Comparison of ENCODE assay signal across 26 cellular contexts in genomic region chr6:49949062-49949461, GRCh38. TPM values are rescaled to one million over a fixed set of nuclear protein-coding genes. Genes with fewer than 3 reads are reported as not detected.
"Had no signal": no experiment of that assay in that cellular context is flagged by ENCODE, and none has a peak within 500 bp of the region (broad histone marks: within the 10 kb centered on the region; RNA-seq: fewer than 3 reads in every experiment).

No MANE protein-coding gene starts in this region.

- H3K27ac ChIP-seq: adrenal gland had no signal

- H3K27me3 Mint-ChIP-seq: activated CD4-positive, alpha-beta memory T cell treated with anti-CD3 and anti-CD28 coated beads, Interleukin-2, amount 10 ng/mL, durations not matched to agents 7 days and 5 days; activated CD4-positive, alpha-beta T cell treated with anti-CD3 and anti-CD28 coated beads for 36 hours; activated naive CD8-positive, alpha-beta T cell treated with anti-CD3 and anti-CD28 coated beads, Interleukin-2, amount 10 ng/mL, durations not matched to agents 7 days and 5 days; activated T-helper 17 cell treated with anti-CD3 and anti-CD28 coated beads, Interleukin-2, amount 50 U/mL, for 72 hours; T-helper 17 cell had no signal

- H3K9me3 ChIP-seq: adrenal gland had no signal

- DNase-seq: activated CD4-positive, alpha-beta memory T cell treated with anti-CD3 and anti-CD28 coated beads, Interleukin-2, amount 10 ng/mL, durations not matched to agents 7 days and 5 days; activated CD4-positive, alpha-beta T cell treated with anti-CD3 and anti-CD28 coated beads for 36 hours; activated CD4-positive, alpha-beta T cell treated with anti-CD3 and anti-CD28 coated beads, Interleukin-2, amount 50 U/mL, for 1 hour; activated CD4-positive, CD25-positive, alpha-beta regulatory T cell; activated gamma-delta T cell; activated naive CD4-positive, alpha-beta T cell treated with anti-CD3 and anti-CD28 coated beads for 36 hours; activated naive CD8-positive, alpha-beta T cell treated with anti-CD3 and anti-CD28 coated beads, Interleukin-2, amount 10 ng/mL, durations not matched to agents 7 days and 5 days; activated T-cell treated with anti-CD3 and anti-CD28 coated beads for 4 hours; activated T-cell treated with anti-CD3 and anti-CD28 coated beads, Interleukin-2, amount 50 U/mL, for 48 hours; adrenal gland; anterior cingulate cortex; cerebellar nuclear complex; NCI-H1092 treated with DMSO at 0.1 percent for 48 hours; NCI-H1417 treated with DMSO at 0.1 percent for 48 hours; NCI-H1694; NCI-H2029; NCI-H510A treated with DMSO at 0.1 percent for 48 hours; PC-3; SIG-M5; T-helper 17 cell; T-helper 9 cell had no signal

- H3K4me3 Mint-ChIP-seq: activated CD4-positive, alpha-beta memory T cell treated with anti-CD3 and anti-CD28 coated beads, Interleukin-2, amount 10 ng/mL, durations not matched to agents 7 days and 5 days; activated CD4-positive, alpha-beta T cell treated with anti-CD3 and anti-CD28 coated beads for 36 hours; activated naive CD4-positive, alpha-beta T cell treated with anti-CD3 and anti-CD28 coated beads for 36 hours; activated naive CD8-positive, alpha-beta T cell treated with anti-CD3 and anti-CD28 coated beads, Interleukin-2, amount 10 ng/mL, durations not matched to agents 7 days and 5 days; activated T-helper 17 cell treated with anti-CD3 and anti-CD28 coated beads, Interleukin-2, amount 50 U/mL, for 72 hours; T-helper 17 cell had no signal

- H3K4me1 Mint-ChIP-seq: activated CD4-positive, alpha-beta memory T cell treated with anti-CD3 and anti-CD28 coated beads, Interleukin-2, amount 10 ng/mL, durations not matched to agents 7 days and 5 days; activated CD4-positive, alpha-beta T cell treated with anti-CD3 and anti-CD28 coated beads for 36 hours; activated naive CD8-positive, alpha-beta T cell treated with anti-CD3 and anti-CD28 coated beads, Interleukin-2, amount 10 ng/mL, durations not matched to agents 7 days and 5 days; activated T-helper 17 cell treated with anti-CD3 and anti-CD28 coated beads, Interleukin-2, amount 50 U/mL, for 72 hours; T-helper 17 cell had no signal

- H3K4me1 ChIP-seq: adrenal gland had no signal

- H3K36me3 Mint-ChIP-seq: activated naive CD8-positive, alpha-beta T cell treated with anti-CD3 and anti-CD28 coated beads, Interleukin-2, amount 10 ng/mL, durations not matched to agents 7 days and 5 days had no signal

- H3K27me3 ChIP-seq: adrenal gland had no signal

- H3K4me3 ChIP-seq: adrenal gland had no signal

- ATAC-seq: activated CD4-positive, alpha-beta T cell treated with anti-CD3 and anti-CD28 coated beads for 36 hours; activated T-helper 17 cell treated with anti-CD3 and anti-CD28 coated beads, Interleukin-2, amount 50 U/mL, for 72 hours; PC-3; T-helper 17 cell had no signal

- H3K36me3 ChIP-seq: adrenal gland had no signal

- H3K27ac Mint-ChIP-seq: activated CD4-positive, alpha-beta memory T cell treated with anti-CD3 and anti-CD28 coated beads, Interleukin-2, amount 10 ng/mL, durations not matched to agents 7 days and 5 days; activated CD4-positive, alpha-beta T cell treated with anti-CD3 and anti-CD28 coated beads for 36 hours; activated naive CD4-positive, alpha-beta T cell treated with anti-CD3 and anti-CD28 coated beads for 36 hours; activated naive CD8-positive, alpha-beta T cell treated with anti-CD3 and anti-CD28 coated beads, Interleukin-2, amount 10 ng/mL, durations not matched to agents 7 days and 5 days; activated T-helper 17 cell treated with anti-CD3 and anti-CD28 coated beads, Interleukin-2, amount 50 U/mL, for 72 hours; T-helper 17 cell had no signal

RNA-seq across cellular contexts. Expression of gene DEFB114, which starts 14.9 kb away (rescaled TPM):
- total RNA-seq: activated CD4-positive, alpha-beta memory T cell treated with anti-CD3 and anti-CD28 coated beads, Interleukin-2, amount 10 ng/mL, durations not matched to agents 7 days and 5 days; activated CD4-positive, alpha-beta T cell treated with anti-CD3 and anti-CD28 coated beads for 36 hours; activated CD8-positive, alpha-beta memory T cell treated with anti-CD3 and anti-CD28 coated beads for 36 hours; activated naive CD4-positive, alpha-beta T cell treated with anti-CD3 and anti-CD28 coated beads for 36 hours; activated naive CD8-positive, alpha-beta T cell treated with anti-CD3 and anti-CD28 coated beads, Interleukin-2, amount 10 ng/mL, durations not matched to agents 7 days and 5 days; activated T-helper 17 cell treated with anti-CD3 and anti-CD28 coated beads, Interleukin-2, amount 50 U/mL, for 72 hours; adrenal gland; cardiac septum; LHCN-M2; M059J; PC-3; T-helper 17 cell had no signal
- polyA plus RNA-seq: adrenal gland had no signal

RNA-seq across cellular contexts. Expression of gene DEFB113, which starts 20.4 kb away (rescaled TPM):
- total RNA-seq: activated CD4-positive, alpha-beta memory T cell treated with anti-CD3 and anti-CD28 coated beads, Interleukin-2, amount 10 ng/mL, durations not matched to agents 7 days and 5 days; activated CD4-positive, alpha-beta T cell treated with anti-CD3 and anti-CD28 coated beads for 36 hours; activated CD8-positive, alpha-beta memory T cell treated with anti-CD3 and anti-CD28 coated beads for 36 hours; activated naive CD4-positive, alpha-beta T cell treated with anti-CD3 and anti-CD28 coated beads for 36 hours; activated naive CD8-positive, alpha-beta T cell treated with anti-CD3 and anti-CD28 coated beads, Interleukin-2, amount 10 ng/mL, durations not matched to agents 7 days and 5 days; activated T-helper 17 cell treated with anti-CD3 and anti-CD28 coated beads, Interleukin-2, amount 50 U/mL, for 72 hours; adrenal gland; cardiac septum; LHCN-M2; M059J; PC-3; T-helper 17 cell had no signal
- polyA plus RNA-seq: adrenal gland had no signal
